Comparison of ENCODE assay signal across 8 cellular contexts in genomic region chr19:18373407-18373891, GRCh38. TPM values are rescaled to one million over a fixed set of nuclear protein-coding genes. Genes with fewer than 3 reads are reported as not detected.
DNase-seq lines count a peak whose midpoint lies in the region; ATAC-seq, FAIRE-seq and TF ChIP-seq lines count a peak whose summit lies in the region.

No MANE protein-coding gene starts in this region.

- intact Hi-C loops in activated naive CD4-positive, alpha-beta T cell treated with anti-CD3 and anti-CD28 coated beads for 36 hours (cut with micrococcal nuclease), result no loop called here
- intact Hi-C loops in K562 (cut with micrococcal nuclease) (no loop called here), tibial artery (cut with DNase I; ENCODE audit: low total_unique reads) (no loop called here)

- CTCF ChIA-PET in activated naive CD4-positive, alpha-beta T cell treated with anti-CD3 and anti-CD28 coated beads for 36 hours (lab: Charles Lee), result interaction anchor here (1.3 kb wide), 1 partner anchor 15 kb away, joined by 3 read pairs; no protein-coding TSS in a partner anchor
- CTCF ChIA-PET in K562 (lab: Yijun Ruan, JAX; ENCODE audit: low intra/inter-chr PET ratio), result no interaction called here

- ATAC-seq in K562, result no peak

- H3K36me3 ChIP-seq in K562 (ENCODE audit: control insufficient read depth, insufficient read depth, low read length) (peaks cover 10% of the 10 kb centered on the region; the same call in 1 of the 3 replicates), tibial artery (no peaks in the 10 kb centered on the region)

- POLR2A ChIA-PET in K562 (lab: Yijun Ruan, JAX), result interaction anchor here (0.6 to 5.4 kb wide), 7 partner anchors 9 to 95 kb away, joined by 3 to 79 read pairs (median 9); partner anchors contain the start of genes GDF15 and JUND

- H3K27ac Mint-ChIP-seq in activated naive CD4-positive, alpha-beta T cell treated with anti-CD3 and anti-CD28 coated beads for 36 hours, result peak overlapping the region; percentile 71
- peak overlapping the region; percentile 97 for H3K27ac Mint-ChIP-seq in mesothelial cell of epicardium

- DNase-seq in activated naive CD4-positive, alpha-beta T cell treated with anti-CD3 and anti-CD28 coated beads for 36 hours, result no peak
- no peak for DNase-seq in activated naive CD4-positive, alpha-beta T cell treated with anti-CD3 and anti-CD28 coated beads, Interleukin-2, amount 50 U/mL, for 16 hours
- DNase-seq in K562 (ENCODE audit: extremely low read depth in 1 of 4, low spot score in 3 of 4), result no peak
- DNase-seq in mesothelial cell of epicardium (ENCODE audit: low spot score in 2 of 2, unreplicated experiment in 2 of 2), result no peak
- no peak for DNase-seq in tibial artery
- DNase-seq in NCI-H1436 (lab: John Stamatoyannopoulos, UW), result no peak
- no peak for DNase-seq in globus pallidus (ENCODE audit: low spot score)
- no peak for DNase-seq in retina

- peaks cover 6% of the 10 kb centered on the region for H3K79me2 ChIP-seq in K562 (ENCODE audit: control insufficient read depth, insufficient read depth, low read length)

- H3K4me3 Mint-ChIP-seq in activated naive CD4-positive, alpha-beta T cell treated with anti-CD3 and anti-CD28 coated beads for 36 hours, result no peak overlapping the region
- no peak overlapping the region for H3K4me3 Mint-ChIP-seq in mesothelial cell of epicardium

- peak overlapping the region; percentile 85 to 92; a peak in 3 of 4 replicates for H3K9ac ChIP-seq in K562 (ENCODE audit: insufficient read depth in 1 of 2, low read depth in 2 of 2, low read length in 2 of 2)

- H3K9me3 Mint-ChIP-seq in activated naive CD4-positive, alpha-beta T cell treated with anti-CD3 and anti-CD28 coated beads for 36 hours, result no peaks in the 10 kb centered on the region
- H3K9me3 Mint-ChIP-seq in mesothelial cell of epicardium, result no peaks in the 10 kb centered on the region

- no peaks in the 10 kb centered on the region for H3K9me1 ChIP-seq in K562 (ENCODE audit: control insufficient read depth, insufficient read depth, low read length)

- TF ChIP-seq RAD21 in K562 (CRISPR knock-in tag; conservative IDR thresholded peaks at IDR 0.05 in 1 of 2, IDR thresholded peaks at IDR 0.05 in 1 of 2), result no peak

- TF ChIP-seq CTCF in K562 (IDR thresholded peaks at IDR 0.05 in 2 of 3, conservative IDR thresholded peaks at IDR 0.05 in 1 of 3; ENCODE audit: insufficient read depth in 2 of 3, low read depth in 1 of 3, low read length in 3 of 3) (0 out of 6 replicates have a peak, but pooled peaks of 1 of the 3 experiments have one; percentile 1), mesothelial cell of epicardium (IDR thresholded peaks at IDR 0.05; ENCODE audit: unreplicated experiment) (no peak), tibial artery (IDR thresholded peaks at IDR 0.05) (no peak)

- peak overlapping the region; percentile 58; the same call in 1 of the 2 replicates for H2AFZ ChIP-seq in K562 (ENCODE audit: low read depth, low read length)

- no peak for TF ChIP-seq POLR2A in K562 (conservative IDR thresholded peaks at IDR 0.05)

- H3K4me3 ChIP-seq in K562 (peak overlapping the region; percentile 1; the same call in 1 of the 2 replicates), tibial artery (no peak overlapping the region)

- H3K27me3 Mint-ChIP-seq in activated naive CD4-positive, alpha-beta T cell treated with anti-CD3 and anti-CD28 coated beads for 36 hours (ENCODE audit: low read depth), result no peaks in the 10 kb centered on the region
- no peaks in the 10 kb centered on the region for H3K27me3 Mint-ChIP-seq in mesothelial cell of epicardium (ENCODE audit: low read depth)

- no peaks in the 10 kb centered on the region for H3K36me3 Mint-ChIP-seq in activated naive CD4-positive, alpha-beta T cell treated with anti-CD3 and anti-CD28 coated beads for 36 hours (ENCODE audit: low read depth)
- no peaks in the 10 kb centered on the region for H3K36me3 Mint-ChIP-seq in mesothelial cell of epicardium

- BruUV-seq in K562 (replicated peaks; lab: Mats Ljungman, UMichigan), result TSS peak; percentile 80

- WGBS in K562 (ENCODE audit: insufficient coverage, low coverage, missing lambda C conversion rate), result 24% methylated on average over 4 of the region's 4 CpGs

- H3K9me3 ChIP-seq in K562 (replicated peaks; ENCODE audit: control insufficient read depth, insufficient read depth, low read depth, low read length) (no peaks in the 10 kb centered on the region), tibial artery (no peaks in the 10 kb centered on the region)

- FAIRE-seq in K562 (lab: Jason Lieb, UNC), result no peak

- H3K27ac ChIP-seq in K562 (ENCODE audit: extremely low read depth, low read depth, low read length) (peak overlapping the region; percentile 97), tibial artery (peak overlapping the region; percentile 69 to 71)

- H3K27me3 ChIP-seq in K562 (ENCODE audit: control insufficient read depth in 2 of 2, insufficient read depth in 2 of 2, low read length in 2 of 2) (no peaks in the 10 kb centered on the region), tibial artery (no peaks in the 10 kb centered on the region)

- peak overlapping the region; percentile 89 for H3K4me2 ChIP-seq in K562 (ENCODE audit: insufficient read depth, low read length)

- no peak for TF ChIP-seq EP300 in K562 (IDR thresholded peaks at IDR 0.05; ENCODE audit: low read length)

- in situ Hi-C loops in K562 (cut with MboI), result no loop called here

- H4K20me1 ChIP-seq in K562 (replicated peaks; ENCODE audit: control insufficient read depth, insufficient read depth, low read length), result no peaks in the 10 kb centered on the region

- H3K4me1 ChIP-seq in K562 (replicated peaks in 1 of 2; ENCODE audit: control insufficient read depth in 2 of 2, insufficient read depth in 2 of 2, low read length in 2 of 2) (peaks cover 55 to 72% of the 10 kb centered on the region in 2 experiments), tibial artery (peaks cover 3 to 23% (median 13%) of the 10 kb centered on the region in 4 donors)

- peaks cover 9% of the 10 kb centered on the region for H3K4me1 Mint-ChIP-seq in activated naive CD4-positive, alpha-beta T cell treated with anti-CD3 and anti-CD28 coated beads for 36 hours (ENCODE audit: low read depth)
- peaks cover 23% of the 10 kb centered on the region for H3K4me1 Mint-ChIP-seq in mesothelial cell of epicardium

RNA-seq across cellular contexts. Expression of gene GDF15, which starts 12.5 kb away (rescaled TPM):
- under 1 TPM in 1 of 2 experiments, not detected in 1; 0.20 TPM for total RNA-seq in activated naive CD4-positive, alpha-beta T cell treated with anti-CD3 and anti-CD28 coated beads for 36 hours
- total RNA-seq in K562 (2011; cell fraction: chromatin; rRNA removed; ENCODE audit: low replicate concordance), result 25.1 and 116 TPM in 2 replicates
- 214 and 262 TPM in 2 replicates for total RNA-seq in K562 (2011; cell fraction: nucleolus; rRNA removed)
- 94.6 and 109 TPM in 2 replicates for total RNA-seq in K562 (2011; cell fraction: nucleoplasm; rRNA removed)
- total RNA-seq in K562 (2014; rRNA removed) (78.0 and 82.4 TPM in 2 replicates), K562 (2014; rRNA removed; fragmentation: Illumina TruSeq; extraction: Trizol) (7.3 TPM in 2 replicates), K562 (2015; rRNA removed; fragmentation: Illumina TruSeq; extraction: Trizol) (10.1 and 11.0 TPM in 2 replicates), K562 (2021) (69.8 and 74.5 TPM in 2 replicates), mesothelial cell of epicardium (3.2 to 4.7 TPM (median 3.9 TPM) in 3 replicates)
- polyA plus RNA-seq in K562 (2011; rRNA removed) (12.5 TPM in 2 replicates), K562 (2014; fragmentation: Illumina TruSeq; extraction: Trizol) (19.3 and 47.1 TPM in 2 replicates), K562 (2014; fragmentation: Nextera tagmentation; extraction: Ambion mirVana) (1 to 10 TPM; 2.3 to 2.9 TPM), K562 (2014; rRNA removed) (57.2 and 67.4 TPM in 2 replicates)
- polyA plus RNA-seq in K562 (2011; cell fraction: cytosol; rRNA removed), result 31.8 and 127 TPM in 2 replicates
- polyA plus RNA-seq in K562 (2011; cell fraction: nucleus; rRNA removed), result 21.6 and 59.4 TPM in 2 replicates
- polyA plus RNA-seq in K562 (2012), result 50.1 and 369 TPM in 2 replicates
- 2.4 and 5.6 TPM in 2 replicates for polyA minus RNA-seq in K562 (2011; rRNA and poly(A)+ RNA removed)
- polyA minus RNA-seq in K562 (2011; cell fraction: cytosol; rRNA and poly(A)+ RNA removed), result 31.8 and 32.2 TPM in 2 replicates
- 18.5 and 24.2 TPM in 2 replicates for polyA minus RNA-seq in K562 (2011; cell fraction: nucleus; rRNA and poly(A)+ RNA removed)

RNA-seq across cellular contexts. Expression of gene LRRC25, which starts 24.0 kb away (rescaled TPM):
- not detected for total RNA-seq in activated naive CD4-positive, alpha-beta T cell treated with anti-CD3 and anti-CD28 coated beads for 36 hours
- 0.25 TPM in 1 of 2 replicates, not detected in the other for total RNA-seq in K562 (2011; cell fraction: chromatin; rRNA removed; ENCODE audit: low replicate concordance)
- 0.39 and 0.50 TPM in 2 replicates for total RNA-seq in K562 (2011; cell fraction: nucleolus; rRNA removed)
- 0.22 TPM in 1 of 2 replicates, not detected in the other for total RNA-seq in K562 (2011; cell fraction: nucleoplasm; rRNA removed)
- total RNA-seq in K562 (2014; rRNA removed) (0.18 and 0.29 TPM in 2 replicates), K562 (2014; rRNA removed; fragmentation: Illumina TruSeq; extraction: Trizol) (0.07 TPM in 1 of 2 replicates, not detected in the other), K562 (2015; rRNA removed; fragmentation: Illumina TruSeq; extraction: Trizol) (0.30 and 0.36 TPM in 2 replicates), K562 (2021) (0.09 and 0.22 TPM in 2 replicates), mesothelial cell of epicardium (0.18 to 0.29 TPM in 2 of 3 replicates, not detected in the other)
- polyA plus RNA-seq in K562 (2011; rRNA removed) (0.10 and 0.42 TPM in 2 replicates), K562 (2014; fragmentation: Illumina TruSeq; extraction: Trizol) (0.10 and 0.25 TPM in 2 replicates), K562 (2014; fragmentation: Nextera tagmentation; extraction: Ambion mirVana) (not detected), K562 (2014; rRNA removed) (0.08 TPM in 1 of 2 replicates, not detected in the other)
- polyA plus RNA-seq in K562 (2011; cell fraction: cytosol; rRNA removed), result 0.31 and 0.41 TPM in 2 replicates
- polyA plus RNA-seq in K562 (2011; cell fraction: nucleus; rRNA removed), result 0.20 and 0.53 TPM in 2 replicates
- 0.33 and 1.1 TPM in 2 replicates for polyA plus RNA-seq in K562 (2012)
- polyA minus RNA-seq in K562 (2011; rRNA and poly(A)+ RNA removed), result 0.11 and 0.18 TPM in 2 replicates
- 0.57 and 1.1 TPM in 2 replicates for polyA minus RNA-seq in K562 (2011; cell fraction: cytosol; rRNA and poly(A)+ RNA removed)
- polyA minus RNA-seq in K562 (2011; cell fraction: nucleus; rRNA and poly(A)+ RNA removed), result 0.13 and 0.67 TPM in 2 replicates

RNA-seq across cellular contexts. Expression of gene PGPEP1, which starts 33.1 kb away (rescaled TPM):
- total RNA-seq in activated naive CD4-positive, alpha-beta T cell treated with anti-CD3 and anti-CD28 coated beads for 36 hours, result 10 to 100 TPM; 14.4 to 15.6 TPM
- total RNA-seq in K562 (2011; cell fraction: chromatin; rRNA removed; ENCODE audit: low replicate concordance), result 44.2 and 152 TPM in 2 replicates
- total RNA-seq in K562 (2011; cell fraction: nucleolus; rRNA removed), result 93.0 and 102 TPM in 2 replicates
- 67.2 and 79.3 TPM in 2 replicates for total RNA-seq in K562 (2011; cell fraction: nucleoplasm; rRNA removed)
- total RNA-seq in K562 (2014; rRNA removed), result 29.5 and 33.8 TPM in 2 replicates
- 32.2 and 33.5 TPM in 2 replicates for total RNA-seq in K562 (2014; rRNA removed; fragmentation: Illumina TruSeq; extraction: Trizol)
- 37.3 and 38.5 TPM in 2 replicates for total RNA-seq in K562 (2015; rRNA removed; fragmentation: Illumina TruSeq; extraction: Trizol)
- 61.7 and 69.6 TPM in 2 replicates for total RNA-seq in K562 (2021)
- 37.8 and 43.0 TPM in 2 replicates for polyA plus RNA-seq in K562 (2011; rRNA removed)
- polyA plus RNA-seq in K562 (2011; cell fraction: cytosol; rRNA removed), result 33.8 and 35.3 TPM in 2 replicates
- polyA plus RNA-seq in K562 (2011; cell fraction: nucleus; rRNA removed), result 40.8 and 54.8 TPM in 2 replicates
- 28.3 and 41.7 TPM in 2 replicates for polyA plus RNA-seq in K562 (2012)
- polyA plus RNA-seq in K562 (2014; fragmentation: Illumina TruSeq; extraction: Trizol), result 36.1 and 36.4 TPM in 2 replicates
- 10 to 100 TPM in 1 of 2 experiments, 1 to 10 TPM in 1; 10.0 to 13.4 TPM for polyA plus RNA-seq in K562 (2014; fragmentation: Nextera tagmentation; extraction: Ambion mirVana)
- polyA plus RNA-seq in K562 (2014; rRNA removed), result 32.1 and 33.5 TPM in 2 replicates
- 49.2 and 73.9 TPM in 2 replicates for polyA minus RNA-seq in K562 (2011; rRNA and poly(A)+ RNA removed)
- polyA minus RNA-seq in K562 (2011; cell fraction: cytosol; rRNA and poly(A)+ RNA removed), result 39.5 and 43.2 TPM in 2 replicates
- polyA minus RNA-seq in K562 (2011; cell fraction: nucleus; rRNA and poly(A)+ RNA removed), result 33.0 and 37.7 TPM in 2 replicates
- 22.6 to 24.3 TPM (median 23.2 TPM) in 3 replicates for total RNA-seq in mesothelial cell of epicardium

RNA-seq across cellular contexts. Expression of gene SSBP4, which starts 45.7 kb away (rescaled TPM):
- total RNA-seq in activated naive CD4-positive, alpha-beta T cell treated with anti-CD3 and anti-CD28 coated beads for 36 hours, result 10 to 100 TPM; 62.6 to 71.4 TPM
- 28.5 and 141 TPM in 2 replicates for total RNA-seq in K562 (2011; cell fraction: chromatin; rRNA removed; ENCODE audit: low replicate concordance)
- total RNA-seq in K562 (2011; cell fraction: nucleolus; rRNA removed), result 209 and 228 TPM in 2 replicates
- 68.6 and 76.2 TPM in 2 replicates for total RNA-seq in K562 (2011; cell fraction: nucleoplasm; rRNA removed)
- total RNA-seq in K562 (2014; rRNA removed) (125 and 188 TPM in 2 replicates), K562 (2014; rRNA removed; fragmentation: Illumina TruSeq; extraction: Trizol) (21.2 and 21.4 TPM in 2 replicates), K562 (2015; rRNA removed; fragmentation: Illumina TruSeq; extraction: Trizol) (72.3 and 76.3 TPM in 2 replicates), K562 (2021) (189 TPM in 2 replicates), mesothelial cell of epicardium (120 to 123 TPM (median 121 TPM) in 3 replicates)
- polyA plus RNA-seq in K562 (2011; rRNA removed) (20.1 and 25.9 TPM in 2 replicates), K562 (2014; fragmentation: Illumina TruSeq; extraction: Trizol) (39.0 and 114 TPM in 2 replicates), K562 (2014; fragmentation: Nextera tagmentation; extraction: Ambion mirVana) (1 to 10 TPM; 1.1 to 1.9 TPM), K562 (2014; rRNA removed) (119 and 133 TPM in 2 replicates)
- 25.4 and 118 TPM in 2 replicates for polyA plus RNA-seq in K562 (2011; cell fraction: cytosol; rRNA removed)
- 134 and 296 TPM in 2 replicates for polyA plus RNA-seq in K562 (2011; cell fraction: nucleus; rRNA removed)
- polyA plus RNA-seq in K562 (2012), result 81.3 and 110 TPM in 2 replicates
- polyA minus RNA-seq in K562 (2011; rRNA and poly(A)+ RNA removed), result 3.6 and 7.0 TPM in 2 replicates
- 37.3 and 43.8 TPM in 2 replicates for polyA minus RNA-seq in K562 (2011; cell fraction: cytosol; rRNA and poly(A)+ RNA removed)
- polyA minus RNA-seq in K562 (2011; cell fraction: nucleus; rRNA and poly(A)+ RNA removed), result 85.0 and 105 TPM in 2 replicates

RNA-seq across cellular contexts. Expression of gene LSM4, which starts 50.6 kb away (rescaled TPM):
- total RNA-seq in activated naive CD4-positive, alpha-beta T cell treated with anti-CD3 and anti-CD28 coated beads for 36 hours, result 100 to 1,000 TPM; 439 to 451 TPM
- 34.5 and 96.0 TPM in 2 replicates for total RNA-seq in K562 (2011; cell fraction: chromatin; rRNA removed; ENCODE audit: low replicate concordance)
- 110 and 120 TPM in 2 replicates for total RNA-seq in K562 (2011; cell fraction: nucleolus; rRNA removed)
- total RNA-seq in K562 (2011; cell fraction: nucleoplasm; rRNA removed), result 70.1 and 74.1 TPM in 2 replicates
- total RNA-seq in K562 (2014; rRNA removed) (763 and 822 TPM in 2 replicates), K562 (2014; rRNA removed; fragmentation: Illumina TruSeq; extraction: Trizol) (202 and 208 TPM in 2 replicates), K562 (2015; rRNA removed; fragmentation: Illumina TruSeq; extraction: Trizol) (273 and 275 TPM in 2 replicates), K562 (2021) (362 and 385 TPM in 2 replicates), mesothelial cell of epicardium (112 to 119 TPM (median 114 TPM) in 3 replicates)
- polyA plus RNA-seq in K562 (2011; rRNA removed) (188 and 201 TPM in 2 replicates), K562 (2014; fragmentation: Illumina TruSeq; extraction: Trizol) (126 and 203 TPM in 2 replicates), K562 (2014; fragmentation: Nextera tagmentation; extraction: Ambion mirVana) (10 to 100 TPM; 11.9 to 29.7 TPM), K562 (2014; rRNA removed) (674 and 746 TPM in 2 replicates)
- polyA plus RNA-seq in K562 (2011; cell fraction: cytosol; rRNA removed), result 294 and 432 TPM in 2 replicates
- 206 and 249 TPM in 2 replicates for polyA plus RNA-seq in K562 (2011; cell fraction: nucleus; rRNA removed)
- polyA plus RNA-seq in K562 (2012), result 245 and 279 TPM in 2 replicates
- 38.4 and 39.9 TPM in 2 replicates for polyA minus RNA-seq in K562 (2011; rRNA and poly(A)+ RNA removed)
- polyA minus RNA-seq in K562 (2011; cell fraction: cytosol; rRNA and poly(A)+ RNA removed), result 64.5 and 67.5 TPM in 2 replicates
- polyA minus RNA-seq in K562 (2011; cell fraction: nucleus; rRNA and poly(A)+ RNA removed), result 48.1 and 57.9 TPM in 2 replicates
